Comparison of ENCODE assay signal across 8 cellular contexts in genomic region chr3:14146381-14147062, GRCh38. TPM values are rescaled to one million over a fixed set of nuclear protein-coding genes. Genes with fewer than 3 reads are reported as not detected.
DNase-seq lines count a peak whose midpoint lies in the region; TF ChIP-seq lines count a peak whose summit lies in the region.

No MANE protein-coding gene starts in this region.

- DNase-seq in AG10803 (ENCODE audit: low read depth) (no peak), HFFc6 (no peak), dorsolateral prefrontal cortex (no peak), osteocyte (ENCODE audit: extremely low spot score, unreplicated experiment) (no peak), NCI-H1436 treated with DMSO at 0.1 percent for 48 hours (lab: John Stamatoyannopoulos, UW) (no peak), NCI-H2107 (lab: John Stamatoyannopoulos, UW) (no peak), GM03348 (ENCODE audit: low spot score) (no peak)
- DNase-seq in stimulated activated CD8-positive, alpha-beta memory T cell treated with anti-CD3 and anti-CD28 coated beads, Interleukin-4, amount 100 ng/mL, for 48 hours: no peak

- TF ChIP-seq CTCF in AG10803 (conservative IDR thresholded peaks at IDR 0.05; ENCODE audit: low read length): peak; percentile 18; the same call in 1 of the 2 replicates
- TF ChIP-seq CTCF in HFFc6 (IDR thresholded peaks at IDR 0.05): peak; percentile 25; the same call in 1 of the 2 replicates
- no peak for TF ChIP-seq CTCF in dorsolateral prefrontal cortex (IDR thresholded peaks at IDR 0.05 in 54 of 56, conservative IDR thresholded peaks at IDR 0.05 in 2 of 56; ENCODE audit: low read depth in 1 of 56, partially characterized antibody in 56 of 56)
- no peak for TF ChIP-seq CTCF in osteocyte (IDR thresholded peaks at IDR 0.05)

- H3K4me3 ChIP-seq in AG10803 (ENCODE audit: low read length) (no peak overlapping the region), dorsolateral prefrontal cortex (no peak overlapping the region)

- intact Hi-C loops in dorsolateral prefrontal cortex (cut with DNase I): no loop called here

- H3K27ac Mint-ChIP-seq in HFFc6 (peak overlapping the region; percentile 99), osteocyte (ENCODE audit: unreplicated experiment) (peak overlapping the region; percentile 100)

- H3K36me3 Mint-ChIP-seq in HFFc6 (ENCODE audit: low read depth) (peaks cover 36% of the 10 kb centered on the region), osteocyte (ENCODE audit: unreplicated experiment) (peaks cover 24% of the 10 kb centered on the region)

- H3K4me3 Mint-ChIP-seq in HFFc6 (no peak overlapping the region), osteocyte (ENCODE audit: unreplicated experiment) (no peak overlapping the region)

- H3K27ac ChIP-seq in dorsolateral prefrontal cortex: peak overlapping the region in 56 of 59 donors; percentile 39 to 94 (median 87)

- H3K4me1 Mint-ChIP-seq in HFFc6 (ENCODE audit: low read depth) (peaks cover 71% of the 10 kb centered on the region), osteocyte (ENCODE audit: unreplicated experiment) (peaks cover 42% of the 10 kb centered on the region)

- no peaks in the 10 kb centered on the region for H3K9me3 Mint-ChIP-seq in HFFc6
- H3K9me3 Mint-ChIP-seq in osteocyte (ENCODE audit: unreplicated experiment): no peaks in the 10 kb centered on the region

- H3K27me3 Mint-ChIP-seq in HFFc6 (ENCODE audit: insufficient read depth) (peaks cover 6% of the 10 kb centered on the region), osteocyte (ENCODE audit: unreplicated experiment) (no peaks in the 10 kb centered on the region)

- no peaks in the 10 kb centered on the region for H3K27me3 ChIP-seq in dorsolateral prefrontal cortex

RNA-seq across cellular contexts. Expression of gene TMEM43, which starts 21.7 kb away (rescaled TPM):
- 10 to 100 TPM; 73.3 to 90.8 (median 80.7) TPM for total RNA-seq in HFFc6 (2021; fragmentation: NEBNext Ultra II Directional; extraction: Animal tissue kit (Norgen Biotek cat#: 25700))
- 10 to 100 TPM; 23.1 to 38.3 (median 30.4) TPM for total RNA-seq in dorsolateral prefrontal cortex
- total RNA-seq in osteocyte: 73.3 and 76.5 TPM in 2 replicates

RNA-seq across cellular contexts. Expression of gene CHCHD4, which starts 21.9 kb away (rescaled TPM):
- total RNA-seq in HFFc6 (2021; fragmentation: NEBNext Ultra II Directional; extraction: Animal tissue kit (Norgen Biotek cat#: 25700)): 10 to 100 TPM in 3 of 6 experiments, 1 to 10 TPM in 3; 9.4 to 12.0 (median 10.1) TPM
- total RNA-seq in dorsolateral prefrontal cortex: 10 to 100 TPM in 118 of 120 experiments, 1 to 10 TPM in 2; 8.5 to 24.0 (median 16.1) TPM
- total RNA-seq in osteocyte: 7.2 and 7.9 TPM in 2 replicates

RNA-seq across cellular contexts. Expression of gene XPC, which starts 31.9 kb away (rescaled TPM):
- total RNA-seq in HFFc6 (2021; fragmentation: NEBNext Ultra II Directional; extraction: Animal tissue kit (Norgen Biotek cat#: 25700)): 10 to 100 TPM; 38.7 to 40.3 (median 39.5) TPM
- total RNA-seq in dorsolateral prefrontal cortex: 10 to 100 TPM; 19.9 to 57.4 (median 32.1) TPM
- total RNA-seq in osteocyte: 39.4 and 41.5 TPM in 2 replicates

RNA-seq across cellular contexts. Expression of gene LSM3, which starts 32.1 kb away (rescaled TPM):
- 10 to 100 TPM; 15.5 to 21.1 (median 18.7) TPM for total RNA-seq in HFFc6 (2021; fragmentation: NEBNext Ultra II Directional; extraction: Animal tissue kit (Norgen Biotek cat#: 25700))
- total RNA-seq in dorsolateral prefrontal cortex (10 to 100 TPM in 5 of 120 experiments, 1 to 10 TPM in 115; 4.4 to 10.8 (median 7.8) TPM), osteocyte (9.9 and 10.0 TPM in 2 replicates)

Comparison
In these comparisons a context has a peak if more than half of its experiments do, and no peak if none do; other contexts are left out.
1. CTCF ChIP-seq: peak in AG10803 (single experiment) and HFFc6 (single experiment); none in dorsolateral prefrontal cortex (0 of 56) and osteocyte (single experiment).